ENCODE assay signal across 9 cellular contexts in genomic region chr15:48641416-48641815, GRCh38. TPM values are rescaled to one million over a fixed set of nuclear protein-coding genes. Genes with fewer than 3 reads are reported as not detected.
A peak's percentile ranks its signal among the peaks of the same experiment; 100 is the strongest.
DNase-seq lines count a peak whose midpoint lies in the region; ATAC-seq and TF ChIP-seq lines count a peak whose summit lies in the region.
"Had no signal": no experiment of that assay in that cellular context is flagged by ENCODE, and none has a peak within 500 bp of the region (broad histone marks: within the 10 kb centered on the region; RNA-seq: fewer than 3 reads in every experiment).

No MANE protein-coding gene starts in this region.

- POLR2A ChIA-PET in CD4-positive, alpha-beta memory T cell (lab: Charles Lee; ENCODE audit: partially characterized antibody): no interaction called here

- no peak for ATAC-seq in heart right ventricle
- ATAC-seq in left cardiac atrium: no peak

- no peak overlapping the region for H3K4me3 Mint-ChIP-seq in CD4-positive, alpha-beta memory T cell

- peaks cover 0 to 30% (median 6%) of the 10 kb centered on the region in 7 donors for H3K27me3 ChIP-seq in heart right ventricle
- H3K27me3 ChIP-seq in uterus: no peaks in the 10 kb centered on the region
- H3K27me3 ChIP-seq in CD4-positive, alpha-beta memory T cell (ENCODE audit: insufficient read depth, low read length): no peaks in the 10 kb centered on the region

- no peak for DNase-seq in heart right ventricle
- DNase-seq in left cardiac atrium: no peak
- peak; percentile 30 for DNase-seq in RPMI8226
- DNase-seq in fibroblast of villous mesenchyme (ENCODE audit: low read depth): peak; percentile 54
- DNase-seq in uterus: no peak
- no peak for DNase-seq in iPS-NIHi11 (ENCODE audit: low spot score)
- DNase-seq in epidermal melanocyte (ENCODE audit: insufficient read length, low spot score): no peak
- DNase-seq in CD4-positive, alpha-beta memory T cell: no peak
- DNase-seq: activated naive CD4-positive, alpha-beta T cell had no signal

- intact Hi-C loops in heart right ventricle (cut with DNase I) (loop anchor here in 6 of 10 donors (5.0 to 10.0 kb wide), 10 partner anchors 39 to 287 kb away; no protein-coding TSS in a partner anchor), left cardiac atrium (cut with DNase I) (loop anchor here (5.0 to 10.0 kb wide), 4 partner anchors 153 to 284 kb away; no protein-coding TSS in a partner anchor), uterus (cut with DNase I; ENCODE audit: low total_unique reads) (no loop called here)
- intact Hi-C loops in CD4-positive, alpha-beta memory T cell (cut with micrococcal nuclease): no loop called here

- H3K27me3 Mint-ChIP-seq in CD4-positive, alpha-beta memory T cell: peaks cover 9 to 10% of the 10 kb centered on the region in 2 donors

- no peaks in the 10 kb centered on the region for H3K9me3 Mint-ChIP-seq in CD4-positive, alpha-beta memory T cell

- CTCF ChIA-PET in CD4-positive, alpha-beta memory T cell (lab: Charles Lee; ENCODE audit: partially characterized antibody): no interaction called here

- peaks cover 0 to 62% (median 21%) of the 10 kb centered on the region in 9 donors for H3K4me1 ChIP-seq in heart right ventricle
- H3K4me1 ChIP-seq in uterus: peaks cover 0 to 9% of the 10 kb centered on the region in 2 donors
- H3K4me1 ChIP-seq in CD4-positive, alpha-beta memory T cell (ENCODE audit: insufficient read depth, low read length): no peaks in the 10 kb centered on the region

- TF ChIP-seq CTCF in heart right ventricle (IDR thresholded peaks at IDR 0.05): peak; percentile 5 to 63 (median 33)
- TF ChIP-seq CTCF in fibroblast of villous mesenchyme (IDR thresholded peaks at IDR 0.05; ENCODE audit: insufficient read depth, low read depth, low read length): peak; percentile 27
- peak in 3 of 4 experiments; percentile 17 to 27 (median 18) for TF ChIP-seq CTCF in uterus (IDR thresholded peaks at IDR 0.05)

- no peak overlapping the region for H3K27ac Mint-ChIP-seq in CD4-positive, alpha-beta memory T cell

- H3K4me3 ChIP-seq in heart right ventricle (peak overlapping the region in 7 of 10 donors; percentile 6 to 96 (median 88)), fibroblast of villous mesenchyme (ENCODE audit: low read depth, low read length) (peak overlapping the region; percentile 94), uterus (no peak overlapping the region)
- H3K4me3 ChIP-seq in CD4-positive, alpha-beta memory T cell (ENCODE audit: low read length in 2 of 2): no peak overlapping the region

- peaks cover 0 to 5% (median 2%) of the 10 kb centered on the region in 4 donors for H3K4me1 Mint-ChIP-seq in CD4-positive, alpha-beta memory T cell

- 57 to 59% methylated on average over 3 of the region's 3 CpGs for WGBS in heart right ventricle, 2 donors

- H3K9me3 ChIP-seq in heart right ventricle (no peaks in the 10 kb centered on the region), uterus (no peaks in the 10 kb centered on the region)
- no peaks in the 10 kb centered on the region for H3K9me3 ChIP-seq in CD4-positive, alpha-beta memory T cell (ENCODE audit: control insufficient read depth in 1 of 2, low read length in 2 of 2)

- TF ChIP-seq POLR2A in uterus (IDR thresholded peaks at IDR 0.05): no peak

- H3K36me3 ChIP-seq in heart right ventricle: peaks cover 0 to 20% (median 0%) of the 10 kb centered on the region in 9 donors
- no peaks in the 10 kb centered on the region for H3K36me3 ChIP-seq in uterus
- no peaks in the 10 kb centered on the region for H3K36me3 ChIP-seq in CD4-positive, alpha-beta memory T cell (ENCODE audit: insufficient read depth, low read length)

- H3K36me3 Mint-ChIP-seq in CD4-positive, alpha-beta memory T cell: no peaks in the 10 kb centered on the region

- peak overlapping the region in 2 of 10 donors; percentile 28 to 93 for H3K27ac ChIP-seq in heart right ventricle
- peak overlapping the region; percentile 7 to 39 for H3K27ac ChIP-seq in uterus
- H3K27ac ChIP-seq in CD4-positive, alpha-beta memory T cell (ENCODE audit: low read depth, low read length): no peak overlapping the region

RNA-seq across cellular contexts. Expression of gene FBN1, which starts 4.1 kb away (rescaled TPM):
- total RNA-seq in heart right ventricle (100 to 1,000 TPM in 1 of 10 donors, 10 to 100 TPM in 9; 18.4 to 116 (median 32.9) TPM), left cardiac atrium (100 to 1,000 TPM; 105 to 110 TPM), fibroblast of villous mesenchyme (333 and 621 TPM in 2 replicates), uterus (100 to 1,000 TPM in 1 of 4 donors, 10 to 100 TPM in 3; 76.3 to 584 (median 95.8) TPM)
- polyA plus RNA-seq in heart right ventricle: 10 to 100 TPM in 1 of 2 donors, 1 to 10 TPM in 1; 7.0 to 31.8 TPM
- under 1 TPM; 0.20 to 0.22 TPM for total RNA-seq in CD4-positive, alpha-beta memory T cell
- polyA plus RNA-seq in CD4-positive, alpha-beta memory T cell: not detected

Comparison
In these comparisons a context has a peak if more than half of its experiments do, and no peak if none do; other contexts are left out.
1. DNase-seq: peak in RPMI8226 (single experiment) and fibroblast of villous mesenchyme (single experiment); none in heart right ventricle (0 of 2), left cardiac atrium (single experiment), uterus (0 of 2), iPS-NIHi11 (single experiment), epidermal melanocyte (single experiment) and CD4-positive, alpha-beta memory T cell (0 of 5).
2. H3K4me3 ChIP-seq: peak in heart right ventricle (7 of 10) and fibroblast of villous mesenchyme (single experiment); none in uterus (0 of 2) and CD4-positive, alpha-beta memory T cell (0 of 2).
3. RNA of gene FBN1, which starts 4.1 kb away (total RNA-seq): 333 to 621 TPM in fibroblast of villous mesenchyme, 105 to 110 TPM in left cardiac atrium, 76.3 to 584 TPM in uterus and 18.4 to 116 TPM in heart right ventricle; 0.20 to 0.22 TPM in CD4-positive, alpha-beta memory T cell; every median in the first group is over 10 times any median in the second.
4. intact Hi-C loops: an anchor here in heart right ventricle (5.0 to 10.0 kb wide) and left cardiac atrium (5.0 to 10.0 kb wide); none called in uterus and CD4-positive, alpha-beta memory T cell.
5. Peak in every context shown above with its lines, with median percentiles within 50 percentile points of each other: CTCF ChIP-seq.